In genomic region chr6:123105561-123105960, GRCh38 we compare ENCODE assay signal across 37 cellular contexts.
"Had no signal": no experiment of that assay in that cellular context is flagged by ENCODE, and none has a peak within 500 bp of the region (broad histone marks: within the 10 kb centered on the region; RNA-seq: fewer than 3 reads in every experiment).

No MANE protein-coding gene starts in this region.

- ATAC-seq: activated CD4-positive, CD25-positive, alpha-beta regulatory T cell treated with anti-CD3 and anti-CD28 coated beads, Interleukin-2, amount 50 U/mL, for 24 hours; effector memory CD8-positive, alpha-beta T cell; heart right ventricle; left lung; lower lobe of right lung; natural killer cell; right cardiac atrium; stimulated activated memory B cell treated with anti-CD40 and anti-IgM and Interleukin-4, amounts not matched to agents 10 μg/mL and 1 μg/mL and 100 μg/mL, for 72 hours; stimulated activated naive CD8-positive, alpha-beta T cell treated with anti-CD3 and anti-CD28 coated beads, Interleukin-15, amount 100 ng/mL, for 72 hours; T-helper 17 cell had no signal

- H3K36me3 ChIP-seq: heart right ventricle, left lung, lower lobe of right lung, neural progenitor cell, thyroid gland, upper lobe of left lung, vagina, WERI-Rb-1 had no signal

- H3K27ac ChIP-seq: heart right ventricle, left lung, lower lobe of right lung, neural progenitor cell, parathyroid adenoma, skin epidermis, thyroid gland, upper lobe of left lung, vagina, WERI-Rb-1 had no signal

- H3K36me3 Mint-ChIP-seq: activated naive CD8-positive, alpha-beta T cell treated with anti-CD3 and anti-CD28 coated beads, Interleukin-2, amount 10 ng/mL, durations not matched to agents 7 days and 5 days; neural progenitor cell; stimulated activated memory B cell treated with anti-CD40 and anti-IgM and Interleukin-4, amounts not matched to agents 10 μg/mL and 1 μg/mL and 100 μg/mL, for 72 hours had no signal

- H3K4me1 Mint-ChIP-seq: activated naive CD8-positive, alpha-beta T cell treated with anti-CD3 and anti-CD28 coated beads, Interleukin-2, amount 10 ng/mL, durations not matched to agents 7 days and 5 days; natural killer cell; neural progenitor cell; stimulated activated memory B cell treated with anti-CD40 and anti-IgM and Interleukin-4, amounts not matched to agents 10 μg/mL and 1 μg/mL and 100 μg/mL, for 72 hours; stimulated activated naive CD8-positive, alpha-beta T cell treated with anti-CD3 and anti-CD28 coated beads, Interleukin-15, amount 100 ng/mL, for 72 hours; T-helper 17 cell had no signal

- H3K27me3 Mint-ChIP-seq: activated naive CD8-positive, alpha-beta T cell treated with anti-CD3 and anti-CD28 coated beads, Interleukin-2, amount 10 ng/mL, durations not matched to agents 7 days and 5 days; effector memory CD8-positive, alpha-beta T cell; stimulated activated memory B cell treated with anti-CD40 and anti-IgM and Interleukin-4, amounts not matched to agents 10 μg/mL and 1 μg/mL and 100 μg/mL, for 72 hours; stimulated activated naive CD8-positive, alpha-beta T cell treated with anti-CD3 and anti-CD28 coated beads, Interleukin-15, amount 100 ng/mL, for 72 hours; T-helper 17 cell had no signal

- H3K4me1 ChIP-seq: heart right ventricle, left lung, lower lobe of right lung, neural progenitor cell, parathyroid adenoma, thyroid gland, upper lobe of left lung, vagina had no signal

- H3K27me3 ChIP-seq: heart right ventricle, left lung, neural progenitor cell, thyroid gland, upper lobe of left lung, vagina had no signal

- H3K27ac Mint-ChIP-seq: activated naive CD4-positive, alpha-beta T cell treated with anti-CD3 and anti-CD28 coated beads for 36 hours; activated naive CD8-positive, alpha-beta T cell treated with anti-CD3 and anti-CD28 coated beads, Interleukin-2, amount 10 ng/mL, durations not matched to agents 7 days and 5 days; activated T-helper 1 cell treated with anti-CD3 and anti-CD28 coated beads, Interleukin-12 subunit alpha, Interleukin-12 subunit beta, Interleukin-2, Interleukin-4 antibody, amounts not matched to agents 30 ng/mL and 10 ng/mL and 1 ng/mL, durations not matched to agents 14 hours and 24 hours and 36 hours; effector memory CD8-positive, alpha-beta T cell; natural killer cell; neural progenitor cell; stimulated activated memory B cell treated with anti-CD40 and anti-IgM and Interleukin-4, amounts not matched to agents 10 μg/mL and 1 μg/mL and 100 μg/mL, for 72 hours; stimulated activated naive CD8-positive, alpha-beta T cell treated with anti-CD3 and anti-CD28 coated beads, Interleukin-15, amount 100 ng/mL, for 72 hours; T-helper 17 cell had no signal

- H3K9me3 Mint-ChIP-seq: activated T-helper 1 cell treated with anti-CD3 and anti-CD28 coated beads, Interleukin-12 subunit alpha, Interleukin-12 subunit beta, Interleukin-2, Interleukin-4 antibody, amounts not matched to agents 30 ng/mL and 10 ng/mL and 1 ng/mL, durations not matched to agents 14 hours and 24 hours and 36 hours had no signal

- DNase-seq: activated CD4-positive, alpha-beta T cell treated with anti-CD3 and anti-CD28 coated beads for 48 hours; activated CD4-positive, alpha-beta T cell treated with anti-CD3 and anti-CD28 coated beads, Interleukin-2, amount 50 U/mL, for 48 hours; activated CD8-positive, alpha-beta memory T cell treated with anti-CD3 and anti-CD28 coated beads for 24 hours; activated effector memory CD4-positive, alpha-beta T cell treated with anti-CD3 and anti-CD28 coated beads, Interleukin-2, amount 50 U/mL, for 16 hours; activated naive CD4-positive, alpha-beta T cell treated with anti-CD3 and anti-CD28 coated beads for 36 hours; activated naive CD8-positive, alpha-beta T cell treated with anti-CD3 and anti-CD28 coated beads, Interleukin-2, amount 10 ng/mL, durations not matched to agents 7 days and 5 days; activated T-cell treated with anti-CD3 and anti-CD28 coated beads, Interleukin-2, amount 50 U/mL, for 1 hour; amniotic stem cell; cerebellar nuclear complex; cortex of kidney; effector memory CD8-positive, alpha-beta T cell; erythroblast; foreskin fibroblast; heart right ventricle; left lung; lower lobe of right lung; mesendoderm; natural killer cell; occipital lobe; right cardiac atrium; stimulated activated CD4-positive, alpha-beta T cell treated with anti-CD3 and anti-CD28 coated beads, Interleukin-1b, Interleukin-23, amount 100 ng/mL, for 48 hours; stimulated activated CD4-positive, alpha-beta T cell treated with anti-CD3 and anti-CD28 coated beads, Interleukin-4, amount 100 ng/mL, for 4 hours; stimulated activated CD8-positive, alpha-beta memory T cell treated with anti-CD3 and anti-CD28 coated beads, Interleukin-4, amount 100 ng/mL, for 48 hours; stimulated activated naive CD8-positive, alpha-beta T cell treated with anti-CD3 and anti-CD28 coated beads, Interleukin-15, amount 100 ng/mL, for 72 hours; substantia nigra; T-helper 17 cell; T1000; thyroid gland; upper lobe of left lung; WERI-Rb-1 had no signal

- H3K9me3 ChIP-seq: lower lobe of right lung, thyroid gland, upper lobe of left lung, vagina had no signal

- H3K4me3 ChIP-seq: heart right ventricle, left lung, lower lobe of right lung, neural progenitor cell, skin epidermis, thyroid gland, upper lobe of left lung, vagina had no signal

- H3K4me3 Mint-ChIP-seq: activated naive CD4-positive, alpha-beta T cell treated with anti-CD3 and anti-CD28 coated beads for 36 hours; activated naive CD8-positive, alpha-beta T cell treated with anti-CD3 and anti-CD28 coated beads, Interleukin-2, amount 10 ng/mL, durations not matched to agents 7 days and 5 days; activated T-helper 1 cell treated with anti-CD3 and anti-CD28 coated beads, Interleukin-12 subunit alpha, Interleukin-12 subunit beta, Interleukin-2, Interleukin-4 antibody, amounts not matched to agents 30 ng/mL and 10 ng/mL and 1 ng/mL, durations not matched to agents 14 hours and 24 hours and 36 hours; effector memory CD8-positive, alpha-beta T cell; natural killer cell; neural progenitor cell; stimulated activated memory B cell treated with anti-CD40 and anti-IgM and Interleukin-4, amounts not matched to agents 10 μg/mL and 1 μg/mL and 100 μg/mL, for 72 hours; stimulated activated naive CD8-positive, alpha-beta T cell treated with anti-CD3 and anti-CD28 coated beads, Interleukin-15, amount 100 ng/mL, for 72 hours; T-helper 17 cell had no signal
